In genomic region chr7:37342665-37343471, GRCh38 we compare ENCODE assay signal across 8 cellular contexts.
DNase-seq lines count a peak whose midpoint lies in the region; ATAC-seq, FAIRE-seq and TF ChIP-seq lines count a peak whose summit lies in the region.

No MANE protein-coding gene starts in this region.

- in situ Hi-C loops in HepG2 (cut with HindIII; ENCODE audit: extremely low pct_ligation_motif_present, low pct_unique_long_range_greater_than_20kb) (no loop called here), HAP-1 (cut with MboI; ENCODE audit: low sequenced_read_pairs) (no loop called here)

- no TSS peak for BruUV-seq in HepG2 (replicated peaks; lab: Mats Ljungman, UMichigan)

- no peaks in the 10 kb centered on the region for H3K9me3 ChIP-seq in right lobe of liver
- H3K9me3 ChIP-seq in HepG2 (ENCODE audit: low read length) = no peaks in the 10 kb centered on the region
- no peaks in the 10 kb centered on the region for H3K9me3 ChIP-seq in HAP-1

- peaks cover 0 to 7% (median 0%) of the 10 kb centered on the region in 4 donors for H3K36me3 ChIP-seq in right lobe of liver
- H3K36me3 ChIP-seq in HepG2 (replicated peaks in 1 of 2; ENCODE audit: control insufficient read depth in 1 of 2, insufficient read depth in 2 of 2, low read length in 2 of 2) = no peaks in the 10 kb centered on the region
- H3K36me3 ChIP-seq in HAP-1 (replicated peaks) = no peaks in the 10 kb centered on the region

- H3K4me1 ChIP-seq in right lobe of liver = no peaks in the 10 kb centered on the region
- H3K4me1 ChIP-seq in HepG2 (ENCODE audit: insufficient read depth, low read length) = no peaks in the 10 kb centered on the region
- H3K4me1 ChIP-seq in HAP-1 = no peaks in the 10 kb centered on the region

- TF ChIP-seq CTCF in right lobe of liver (IDR thresholded peaks at IDR 0.05) = no peak
- no peak for TF ChIP-seq CTCF in HepG2 (CRISPR knock-in tag; IDR thresholded peaks at IDR 0.05)

- H3K27ac ChIP-seq in right lobe of liver (peak overlapping the region in 2 of 3 donors; percentile 11 to 33), HepG2 (ENCODE audit: extremely low read length, insufficient read depth, low read length) (no peak overlapping the region)

- peak in 1 of 3 donors; percentile 58 for DNase-seq in right lobe of liver
- no peak for DNase-seq in HepG2 (ENCODE audit: low spot score)
- peak; percentile 58 for DNase-seq in activated CD4-positive, CD25-positive, alpha-beta regulatory T cell treated with anti-CD3 and anti-CD28 coated beads, Interleukin-2, amount 50 U/mL, for 16 hours (ENCODE audit: low read depth, low spot score)
- DNase-seq in dermis blood vessel endothelial cell = peak; percentile 8
- DNase-seq in stimulated activated CD4-positive, alpha-beta T cell treated with anti-CD3 and anti-CD28 coated beads, Interleukin-1b, Interleukin-23, amount 100 ng/mL, for 4 hours (ENCODE audit: low read depth in 2 of 2) = peak; percentile 38 to 50
- DNase-seq in foreskin melanocyte = no peak
- no peak for DNase-seq in HAP-1 (ENCODE audit: low spot score in 2 of 2)

- H4K20me1 ChIP-seq in HepG2 (ENCODE audit: insufficient read depth, low read length) = no peaks in the 10 kb centered on the region

- no peak overlapping the region for H2AFZ ChIP-seq in HepG2 (ENCODE audit: low read length)

- POLR2A ChIA-PET in HepG2 (lab: Yijun Ruan, JAX) = no interaction called here

- FAIRE-seq in HepG2 (lab: Jason Lieb, UNC) = no peak

- H3K4me2 ChIP-seq in HepG2 (ENCODE audit: low read depth, low read length) = no peak overlapping the region

- ATAC-seq in right lobe of liver = peak; percentile 45 to 63 (median 59)
- no peak for ATAC-seq in HepG2
- peak; percentile 56 for ATAC-seq in HG03442 (IDR thresholded peaks at IDR 0.05; ENCODE audit: unreplicated experiment)

- no peak overlapping the region for H3K9ac ChIP-seq in HepG2 (ENCODE audit: insufficient read depth, low read depth, low read length)

- intact Hi-C loops in right lobe of liver (cut with DNase I) (no loop called here), HepG2 (cut with micrococcal nuclease; ENCODE audit: unreplicated experiment) (no loop called here)

- WGBS in right lobe of liver (ENCODE audit: insufficient coverage, low coverage, low lambda C conversion rate, missing lambda C conversion rate) = 67% methylated on average over 7 of the region's 20 CpGs
- 33% methylated on average over 13 of the region's 20 CpGs for WGBS in HepG2 (ENCODE audit: low lambda C conversion rate)

- no peaks in the 10 kb centered on the region for H3K79me2 ChIP-seq in HepG2 (ENCODE audit: insufficient read depth, low read length)

- CTCF ChIA-PET in HepG2 (lab: Yijun Ruan, JAX; ENCODE audit: low intra/inter-chr PET ratio, low total read pairs) = no interaction called here

- H3K4me3 ChIP-seq in right lobe of liver (no peak overlapping the region), HepG2 (replicated peaks in 1 of 3; ENCODE audit: insufficient read depth in 1 of 3, low read depth in 2 of 3, low read length in 3 of 3) (no peak overlapping the region), HAP-1 (no peak overlapping the region)

- no peak for TF ChIP-seq EP300 in HepG2 (IDR thresholded peaks at IDR 0.05; ENCODE audit: low read depth in 2 of 2, low read length in 2 of 2)
- TF ChIP-seq EP300 in HepG2 (CRISPR knock-in tag; IDR thresholded peaks at IDR 0.05; ENCODE audit: borderline replicate concordance) = no peak

- H3K27me3 ChIP-seq in right lobe of liver (no peaks in the 10 kb centered on the region), HepG2 (ENCODE audit: control insufficient read depth in 1 of 2, insufficient read depth in 2 of 2, low read length in 2 of 2) (no peaks in the 10 kb centered on the region), HAP-1 (ENCODE audit: low read depth) (no peaks in the 10 kb centered on the region)

- TF ChIP-seq POLR2A in right lobe of liver (IDR thresholded peaks at IDR 0.05) (no peak), HepG2 (IDR thresholded peaks at IDR 0.05; ENCODE audit: insufficient read depth in 1 of 2, low read depth in 2 of 2, low read length in 2 of 2) (no peak)

- no peak for TF ChIP-seq RAD21 in HepG2 (CRISPR knock-in tag; IDR thresholded peaks at IDR 0.05)

TF ChIP-seq in HepG2, 621 proteins besides CTCF, POLR2A, EP300 and RAD21:
- TF ChIP-seq RFX5 (IDR thresholded peaks at IDR 0.05; ENCODE audit: low read depth, low read length) (no peak), ZNF570 (CRISPR knock-in tag; IDR thresholded peaks at IDR 0.05; ENCODE audit: borderline replicate concordance) (no peak), ZNF703 (CRISPR knock-in tag; IDR thresholded peaks at IDR 0.05; ENCODE audit: borderline replicate concordance) (no peak), MED1 (CRISPR knock-in tag; IDR thresholded peaks at IDR 0.05) (no peak), ZNF280D (CRISPR knock-in tag; IDR thresholded peaks at IDR 0.05) (no peak), SMAD1 (CRISPR knock-in tag; IDR thresholded peaks at IDR 0.05; ENCODE audit: borderline replicate concordance, low read depth) (no peak), MLX (CRISPR knock-in tag; IDR thresholded peaks at IDR 0.05) (no peak), NKX3-1 (CRISPR knock-in tag; IDR thresholded peaks at IDR 0.05) (no peak), ZBTB7B (CRISPR knock-in tag; IDR thresholded peaks at IDR 0.05) (no peak), KAT7 (CRISPR knock-in tag; IDR thresholded peaks at IDR 0.05; ENCODE audit: borderline replicate concordance) (no peak), HNRNPL (IDR thresholded peaks at IDR 0.05; ENCODE audit: low read depth, low read length) (no peak), PLRG1 (conservative IDR thresholded peaks at IDR 0.05) (no peak), MAX (IDR thresholded peaks at IDR 0.05) (no peak), ZNF660 (CRISPR knock-in tag; IDR thresholded peaks at IDR 0.05; ENCODE audit: borderline replicate concordance, low read depth) (no peak), PHF8 (CRISPR knock-in tag; IDR thresholded peaks at IDR 0.05) (no peak), ZNF556 (CRISPR knock-in tag; IDR thresholded peaks at IDR 0.05; ENCODE audit: borderline replicate concordance) (no peak)

Comparison
In these comparisons a context has a peak if more than half of its experiments do, and no peak if none do; other contexts are left out.
1. DNase-seq: peak in activated CD4-positive, CD25-positive, alpha-beta regulatory T cell treated with anti-CD3 and anti-CD28 coated beads, Interleukin-2, amount 50 U/mL, for 16 hours (single experiment), dermis blood vessel endothelial cell (single experiment) and stimulated activated CD4-positive, alpha-beta T cell treated with anti-CD3 and anti-CD28 coated beads, Interleukin-1b, Interleukin-23, amount 100 ng/mL, for 4 hours (2 of 2); none in HepG2 (single experiment), foreskin melanocyte (single experiment) and HAP-1 (0 of 2).